1 cellular context compared by ENCODE assay signal in the genomic region with DNA sequence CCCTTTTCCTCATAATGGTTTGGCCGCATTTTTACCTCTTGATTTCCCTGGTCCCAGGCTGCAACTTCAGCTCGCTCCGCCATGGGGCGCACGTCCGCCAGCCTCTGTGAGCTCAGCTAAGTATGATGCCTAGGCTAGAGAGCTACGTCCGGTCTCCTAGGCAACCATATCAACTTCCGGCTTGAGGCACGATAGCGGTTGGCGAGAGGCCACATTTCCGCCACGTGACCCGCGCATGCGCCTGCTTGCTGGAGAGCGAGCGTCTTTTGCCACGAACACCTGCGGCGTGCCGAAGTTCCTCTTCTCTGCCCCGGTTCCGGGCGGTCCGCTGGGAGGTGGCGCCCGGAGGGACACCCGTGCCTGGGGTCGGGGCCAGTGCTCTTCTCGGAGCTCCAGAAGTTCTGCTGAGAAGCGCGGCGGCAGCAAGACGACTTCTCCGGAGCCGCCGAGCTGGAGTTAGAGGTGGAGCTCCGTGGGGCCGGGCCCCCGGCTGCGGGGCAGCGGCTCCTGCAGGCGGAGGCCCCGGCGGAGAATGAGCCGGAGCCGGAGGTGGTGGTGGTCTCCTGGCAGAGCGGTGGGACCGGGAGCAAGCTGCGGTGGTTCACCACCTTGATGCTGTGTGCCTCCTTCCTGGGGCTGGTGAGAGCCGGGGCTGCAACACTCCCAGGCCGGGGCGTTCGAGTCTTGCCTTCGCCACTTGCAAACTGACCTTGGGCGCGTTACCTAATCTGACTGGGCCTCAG.
A peak's percentile ranks its signal among the peaks of the same experiment; 100 is the strongest.
TF ChIP-seq lines count a peak whose summit lies in the region.

No MANE protein-coding gene starts in this region.

TF ChIP-seq in HepG2, 621 proteins besides CTCF, POLR2A, EP300 and RAD21 (continued from another document and continues in another):
- TF ChIP-seq, protein P1, sequence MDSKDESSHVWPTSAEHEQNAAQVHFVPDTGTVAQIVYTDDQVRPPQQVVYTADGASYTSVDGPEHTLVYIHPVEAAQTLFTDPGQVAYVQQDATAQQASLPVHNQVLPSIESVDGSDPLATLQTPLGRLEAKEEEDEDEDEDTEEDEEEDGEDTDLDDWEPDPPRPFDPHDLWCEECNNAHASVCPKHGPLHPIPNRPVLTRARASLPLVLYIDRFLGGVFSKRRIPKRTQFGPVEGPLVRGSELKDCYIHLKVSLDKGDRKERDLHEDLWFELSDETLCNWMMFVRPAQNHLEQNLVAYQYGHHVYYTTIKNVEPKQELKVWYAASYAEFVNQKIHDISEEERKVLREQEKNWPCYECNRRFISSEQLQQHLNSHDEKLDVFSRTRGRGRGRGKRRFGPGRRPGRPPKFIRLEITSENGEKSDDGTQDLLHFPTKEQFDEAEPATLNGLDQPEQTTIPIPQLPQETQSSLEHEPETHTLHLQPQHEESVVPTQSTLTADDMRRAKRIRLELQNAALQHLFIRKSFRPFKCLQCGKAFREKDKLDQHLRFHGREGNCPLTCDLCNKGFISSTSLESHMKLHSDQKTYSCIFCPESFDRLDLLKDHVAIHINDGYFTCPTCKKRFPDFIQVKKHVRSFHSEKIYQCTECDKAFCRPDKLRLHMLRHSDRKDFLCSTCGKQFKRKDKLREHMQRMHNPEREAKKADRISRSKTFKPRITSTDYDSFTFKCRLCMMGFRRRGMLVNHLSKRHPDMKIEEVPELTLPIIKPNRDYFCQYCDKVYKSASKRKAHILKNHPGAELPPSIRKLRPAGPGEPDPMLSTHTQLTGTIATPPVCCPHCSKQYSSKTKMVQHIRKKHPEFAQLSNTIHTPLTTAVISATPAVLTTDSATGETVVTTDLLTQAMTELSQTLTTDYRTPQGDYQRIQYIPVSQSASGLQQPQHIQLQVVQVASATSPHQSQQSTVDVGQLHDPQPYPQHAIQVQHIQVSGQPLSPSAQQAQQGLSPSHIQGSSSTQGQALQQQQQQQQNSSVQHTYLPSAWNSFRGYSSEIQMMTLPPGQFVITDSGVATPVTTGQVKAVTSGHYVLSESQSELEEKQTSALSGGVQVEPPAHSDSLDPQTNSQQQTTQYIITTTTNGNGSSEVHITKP (CRISPR knock-in tag; IDR thresholded peaks at IDR 0.05; ENCODE audit: low read depth): peak; percentile 98
- TF ChIP-seq TBX3 (IDR thresholded peaks at IDR 0.05; ENCODE audit: borderline replicate concordance): 0 out of 2 replicates have a peak, but pooled peaks have one; percentile 30
- TF ChIP-seq, protein P2, sequence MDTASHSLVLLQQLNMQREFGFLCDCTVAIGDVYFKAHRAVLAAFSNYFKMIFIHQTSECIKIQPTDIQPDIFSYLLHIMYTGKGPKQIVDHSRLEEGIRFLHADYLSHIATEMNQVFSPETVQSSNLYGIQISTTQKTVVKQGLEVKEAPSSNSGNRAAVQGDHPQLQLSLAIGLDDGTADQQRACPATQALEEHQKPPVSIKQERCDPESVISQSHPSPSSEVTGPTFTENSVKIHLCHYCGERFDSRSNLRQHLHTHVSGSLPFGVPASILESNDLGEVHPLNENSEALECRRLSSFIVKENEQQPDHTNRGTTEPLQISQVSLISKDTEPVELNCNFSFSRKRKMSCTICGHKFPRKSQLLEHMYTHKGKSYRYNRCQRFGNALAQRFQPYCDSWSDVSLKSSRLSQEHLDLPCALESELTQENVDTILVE (CRISPR knock-in tag; IDR thresholded peaks at IDR 0.05): peak; percentile 79; the same call in 1 of the 2 replicates
- TF ChIP-seq, protein P3, sequence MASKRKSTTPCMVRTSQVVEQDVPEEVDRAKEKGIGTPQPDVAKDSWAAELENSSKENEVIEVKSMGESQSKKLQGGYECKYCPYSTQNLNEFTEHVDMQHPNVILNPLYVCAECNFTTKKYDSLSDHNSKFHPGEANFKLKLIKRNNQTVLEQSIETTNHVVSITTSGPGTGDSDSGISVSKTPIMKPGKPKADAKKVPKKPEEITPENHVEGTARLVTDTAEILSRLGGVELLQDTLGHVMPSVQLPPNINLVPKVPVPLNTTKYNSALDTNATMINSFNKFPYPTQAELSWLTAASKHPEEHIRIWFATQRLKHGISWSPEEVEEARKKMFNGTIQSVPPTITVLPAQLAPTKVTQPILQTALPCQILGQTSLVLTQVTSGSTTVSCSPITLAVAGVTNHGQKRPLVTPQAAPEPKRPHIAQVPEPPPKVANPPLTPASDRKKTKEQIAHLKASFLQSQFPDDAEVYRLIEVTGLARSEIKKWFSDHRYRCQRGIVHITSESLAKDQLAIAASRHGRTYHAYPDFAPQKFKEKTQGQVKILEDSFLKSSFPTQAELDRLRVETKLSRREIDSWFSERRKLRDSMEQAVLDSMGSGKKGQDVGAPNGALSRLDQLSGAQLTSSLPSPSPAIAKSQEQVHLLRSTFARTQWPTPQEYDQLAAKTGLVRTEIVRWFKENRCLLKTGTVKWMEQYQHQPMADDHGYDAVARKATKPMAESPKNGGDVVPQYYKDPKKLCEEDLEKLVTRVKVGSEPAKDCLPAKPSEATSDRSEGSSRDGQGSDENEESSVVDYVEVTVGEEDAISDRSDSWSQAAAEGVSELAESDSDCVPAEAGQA (IDR thresholded peaks at IDR 0.05; ENCODE audit: low read depth): 0 out of 2 replicates have a peak, but pooled peaks have one; percentile 32
- TF ChIP-seq, protein P3 (CRISPR knock-in tag; IDR thresholded peaks at IDR 0.05; ENCODE audit: borderline replicate concordance): no peak
- TF ChIP-seq, protein P4, sequence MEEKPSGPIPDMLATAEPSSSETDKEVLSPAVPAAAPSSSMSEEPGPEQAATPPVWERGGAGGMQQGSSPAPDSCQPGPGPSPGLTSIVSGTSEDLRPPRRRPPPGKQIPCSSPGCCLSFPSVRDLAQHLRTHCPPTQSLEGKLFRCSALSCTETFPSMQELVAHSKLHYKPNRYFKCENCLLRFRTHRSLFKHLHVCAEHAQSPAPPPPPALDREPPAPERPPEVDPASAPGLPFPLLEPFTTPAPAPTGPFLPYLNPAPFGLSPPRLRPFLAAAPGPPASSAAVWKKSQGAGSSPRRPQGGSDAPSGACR (CRISPR knock-in tag; IDR thresholded peaks at IDR 0.05): peak; percentile 86; the same call in 1 of the 2 replicates
- TF ChIP-seq ZNF282 (IDR thresholded peaks at IDR 0.05; ENCODE audit: partially characterized antibody): no peak
- TF ChIP-seq, protein P5, sequence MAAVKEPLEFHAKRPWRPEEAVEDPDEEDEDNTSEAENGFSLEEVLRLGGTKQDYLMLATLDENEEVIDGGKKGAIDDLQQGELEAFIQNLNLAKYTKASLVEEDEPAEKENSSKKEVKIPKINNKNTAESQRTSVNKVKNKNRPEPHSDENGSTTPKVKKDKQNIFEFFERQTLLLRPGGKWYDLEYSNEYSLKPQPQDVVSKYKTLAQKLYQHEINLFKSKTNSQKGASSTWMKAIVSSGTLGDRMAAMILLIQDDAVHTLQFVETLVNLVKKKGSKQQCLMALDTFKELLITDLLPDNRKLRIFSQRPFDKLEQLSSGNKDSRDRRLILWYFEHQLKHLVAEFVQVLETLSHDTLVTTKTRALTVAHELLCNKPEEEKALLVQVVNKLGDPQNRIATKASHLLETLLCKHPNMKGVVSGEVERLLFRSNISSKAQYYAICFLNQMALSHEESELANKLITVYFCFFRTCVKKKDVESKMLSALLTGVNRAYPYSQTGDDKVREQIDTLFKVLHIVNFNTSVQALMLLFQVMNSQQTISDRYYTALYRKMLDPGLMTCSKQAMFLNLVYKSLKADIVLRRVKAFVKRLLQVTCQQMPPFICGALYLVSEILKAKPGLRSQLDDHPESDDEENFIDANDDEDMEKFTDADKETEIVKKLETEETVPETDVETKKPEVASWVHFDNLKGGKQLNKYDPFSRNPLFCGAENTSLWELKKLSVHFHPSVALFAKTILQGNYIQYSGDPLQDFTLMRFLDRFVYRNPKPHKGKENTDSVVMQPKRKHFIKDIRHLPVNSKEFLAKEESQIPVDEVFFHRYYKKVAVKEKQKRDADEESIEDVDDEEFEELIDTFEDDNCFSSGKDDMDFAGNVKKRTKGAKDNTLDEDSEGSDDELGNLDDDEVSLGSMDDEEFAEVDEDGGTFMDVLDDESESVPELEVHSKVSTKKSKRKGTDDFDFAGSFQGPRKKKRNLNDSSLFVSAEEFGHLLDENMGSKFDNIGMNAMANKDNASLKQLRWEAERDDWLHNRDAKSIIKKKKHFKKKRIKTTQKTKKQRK (IDR thresholded peaks at IDR 0.05; ENCODE audit: low read length): no peak
- no peak for TF ChIP-seq ZNF337 (CRISPR knock-in tag; IDR thresholded peaks at IDR 0.05; ENCODE audit: borderline replicate concordance, low read depth)
- TF ChIP-seq HOXA5 (CRISPR knock-in tag; IDR thresholded peaks at IDR 0.05): peak; percentile 57
- TF ChIP-seq, protein P6, sequence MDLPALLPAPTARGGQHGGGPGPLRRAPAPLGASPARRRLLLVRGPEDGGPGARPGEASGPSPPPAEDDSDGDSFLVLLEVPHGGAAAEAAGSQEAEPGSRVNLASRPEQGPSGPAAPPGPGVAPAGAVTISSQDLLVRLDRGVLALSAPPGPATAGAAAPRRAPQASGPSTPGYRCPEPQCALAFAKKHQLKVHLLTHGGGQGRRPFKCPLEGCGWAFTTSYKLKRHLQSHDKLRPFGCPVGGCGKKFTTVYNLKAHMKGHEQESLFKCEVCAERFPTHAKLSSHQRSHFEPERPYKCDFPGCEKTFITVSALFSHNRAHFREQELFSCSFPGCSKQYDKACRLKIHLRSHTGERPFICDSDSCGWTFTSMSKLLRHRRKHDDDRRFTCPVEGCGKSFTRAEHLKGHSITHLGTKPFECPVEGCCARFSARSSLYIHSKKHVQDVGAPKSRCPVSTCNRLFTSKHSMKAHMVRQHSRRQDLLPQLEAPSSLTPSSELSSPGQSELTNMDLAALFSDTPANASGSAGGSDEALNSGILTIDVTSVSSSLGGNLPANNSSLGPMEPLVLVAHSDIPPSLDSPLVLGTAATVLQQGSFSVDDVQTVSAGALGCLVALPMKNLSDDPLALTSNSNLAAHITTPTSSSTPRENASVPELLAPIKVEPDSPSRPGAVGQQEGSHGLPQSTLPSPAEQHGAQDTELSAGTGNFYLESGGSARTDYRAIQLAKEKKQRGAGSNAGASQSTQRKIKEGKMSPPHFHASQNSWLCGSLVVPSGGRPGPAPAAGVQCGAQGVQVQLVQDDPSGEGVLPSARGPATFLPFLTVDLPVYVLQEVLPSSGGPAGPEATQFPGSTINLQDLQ (CRISPR knock-in tag; IDR thresholded peaks at IDR 0.05): peak; percentile 21; the same call in 1 of the 2 replicates
- TF ChIP-seq, protein P7, sequence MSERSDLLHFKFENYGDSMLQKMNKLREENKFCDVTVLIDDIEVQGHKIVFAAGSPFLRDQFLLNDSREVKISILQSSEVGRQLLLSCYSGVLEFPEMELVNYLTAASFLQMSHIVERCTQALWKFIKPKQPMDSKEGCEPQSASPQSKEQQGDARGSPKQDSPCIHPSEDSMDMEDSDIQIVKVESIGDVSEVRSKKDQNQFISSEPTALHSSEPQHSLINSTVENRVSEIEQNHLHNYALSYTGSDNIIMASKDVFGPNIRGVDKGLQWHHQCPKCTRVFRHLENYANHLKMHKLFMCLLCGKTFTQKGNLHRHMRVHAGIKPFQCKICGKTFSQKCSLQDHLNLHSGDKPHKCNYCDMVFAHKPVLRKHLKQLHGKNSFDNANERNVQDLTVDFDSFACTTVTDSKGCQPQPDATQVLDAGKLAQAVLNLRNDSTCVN (CRISPR knock-in tag; IDR thresholded peaks at IDR 0.05; ENCODE audit: borderline replicate concordance): 0 out of 2 replicates have a peak, but pooled peaks have one; percentile 47
- TF ChIP-seq, protein P8, sequence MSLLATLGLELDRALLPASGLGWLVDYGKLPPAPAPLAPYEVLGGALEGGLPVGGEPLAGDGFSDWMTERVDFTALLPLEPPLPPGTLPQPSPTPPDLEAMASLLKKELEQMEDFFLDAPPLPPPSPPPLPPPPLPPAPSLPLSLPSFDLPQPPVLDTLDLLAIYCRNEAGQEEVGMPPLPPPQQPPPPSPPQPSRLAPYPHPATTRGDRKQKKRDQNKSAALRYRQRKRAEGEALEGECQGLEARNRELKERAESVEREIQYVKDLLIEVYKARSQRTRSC (CRISPR knock-in tag; IDR thresholded peaks at IDR 0.05; ENCODE audit: low read depth): no peak
- TF ChIP-seq, protein P9, sequence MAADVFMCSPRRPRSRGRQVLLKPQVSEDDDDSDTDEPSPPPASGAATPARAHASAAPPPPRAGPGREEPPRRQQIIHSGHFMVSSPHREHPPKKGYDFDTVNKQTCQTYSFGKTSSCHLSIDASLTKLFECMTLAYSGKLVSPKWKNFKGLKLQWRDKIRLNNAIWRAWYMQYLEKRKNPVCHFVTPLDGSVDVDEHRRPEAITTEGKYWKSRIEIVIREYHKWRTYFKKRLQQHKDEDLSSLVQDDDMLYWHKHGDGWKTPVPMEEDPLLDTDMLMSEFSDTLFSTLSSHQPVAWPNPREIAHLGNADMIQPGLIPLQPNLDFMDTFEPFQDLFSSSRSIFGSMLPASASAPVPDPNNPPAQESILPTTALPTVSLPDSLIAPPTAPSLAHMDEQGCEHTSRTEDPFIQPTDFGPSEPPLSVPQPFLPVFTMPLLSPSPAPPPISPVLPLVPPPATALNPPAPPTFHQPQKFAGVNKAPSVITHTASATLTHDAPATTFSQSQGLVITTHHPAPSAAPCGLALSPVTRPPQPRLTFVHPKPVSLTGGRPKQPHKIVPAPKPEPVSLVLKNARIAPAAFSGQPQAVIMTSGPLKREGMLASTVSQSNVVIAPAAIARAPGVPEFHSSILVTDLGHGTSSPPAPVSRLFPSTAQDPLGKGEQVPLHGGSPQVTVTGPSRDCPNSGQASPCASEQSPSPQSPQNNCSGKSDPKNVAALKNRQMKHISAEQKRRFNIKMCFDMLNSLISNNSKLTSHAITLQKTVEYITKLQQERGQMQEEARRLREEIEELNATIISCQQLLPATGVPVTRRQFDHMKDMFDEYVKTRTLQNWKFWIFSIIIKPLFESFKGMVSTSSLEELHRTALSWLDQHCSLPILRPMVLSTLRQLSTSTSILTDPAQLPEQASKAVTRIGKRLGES (CRISPR knock-in tag; IDR thresholded peaks at IDR 0.05; ENCODE audit: borderline replicate concordance): peak; percentile 98
- TF ChIP-seq, protein P10, sequence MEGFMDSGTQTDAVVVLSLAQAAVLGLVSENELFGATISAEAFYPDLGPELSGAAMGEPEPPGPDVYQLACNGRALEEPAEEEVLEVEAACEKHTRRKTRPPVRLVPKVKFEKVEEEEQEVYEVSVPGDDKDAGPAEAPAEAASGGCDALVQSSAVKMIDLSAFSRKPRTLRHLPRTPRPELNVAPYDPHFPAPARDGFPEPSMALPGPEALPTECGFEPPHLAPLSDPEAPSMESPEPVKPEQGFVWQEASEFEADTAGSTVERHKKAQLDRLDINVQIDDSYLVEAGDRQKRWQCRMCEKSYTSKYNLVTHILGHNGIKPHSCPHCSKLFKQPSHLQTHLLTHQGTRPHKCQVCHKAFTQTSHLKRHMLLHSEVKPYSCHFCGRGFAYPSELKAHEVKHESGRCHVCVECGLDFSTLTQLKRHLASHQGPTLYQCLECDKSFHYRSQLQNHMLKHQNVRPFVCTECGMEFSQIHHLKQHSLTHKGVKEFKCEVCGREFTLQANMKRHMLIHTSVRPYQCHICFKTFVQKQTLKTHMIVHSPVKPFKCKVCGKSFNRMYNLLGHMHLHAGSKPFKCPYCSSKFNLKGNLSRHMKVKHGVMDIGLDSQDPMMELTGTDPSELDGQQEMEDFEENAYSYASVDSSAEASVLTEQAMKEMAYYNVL (CRISPR knock-in tag; IDR thresholded peaks at IDR 0.05; ENCODE audit: borderline replicate concordance): peak; percentile 62; the same call in 1 of the 2 replicates
